In genomic region chr22:36619797-36620390, GRCh38 we compare ENCODE assay signal across 11 cellular contexts.
A peak's percentile ranks its signal among the peaks of the same experiment; 100 is the strongest.
DNase-seq lines count a peak whose midpoint lies in the region; TF ChIP-seq lines count a peak whose summit lies in the region.
"Had no signal": no experiment of that assay in that cellular context is flagged by ENCODE, and none has a peak within 500 bp of the region (broad histone marks: within the 10 kb centered on the region; RNA-seq: fewer than 3 reads in every experiment).

No MANE protein-coding gene starts in this region.

- 32% methylated on average over 8 of the region's 8 CpGs for WGBS in mammary epithelial cell (ENCODE audit: low coverage, missing lambda C conversion rate)

- no peak overlapping the region for H2AFZ ChIP-seq in mammary epithelial cell (ENCODE audit: low read depth, low read length)

- peak; percentile 6 for DNase-seq in mammary epithelial cell
- no peak for DNase-seq in MCF 10A (ENCODE audit: unreplicated experiment)
- DNase-seq in NCI-H82 treated with DMSO at 0.1 percent for 48 hours (lab: John Stamatoyannopoulos, UW; ENCODE audit: unreplicated experiment), result peak; percentile 99
- peak; percentile 5 for DNase-seq in epithelial cell of prostate (ENCODE audit: low read depth, low spot score)
- no peak for DNase-seq in mesenteric fat pad (ENCODE audit: low spot score)
- DNase-seq in GM13976 (ENCODE audit: low spot score), result no peak
- DNase-seq in stimulated activated CD4-positive, alpha-beta T cell treated with anti-CD3 and anti-CD28 coated beads, Interleukin-12 subunit alpha, Interleukin-12 subunit beta, amount 100 ng/mL, for 4 hours, result no peak
- DNase-seq: AML-193, GOT3, NCI-H187 treated with DMSO at 0.1 percent for 48 hours, SHP77 had no signal

- intact Hi-C loops in mammary epithelial cell (cut with micrococcal nuclease) (no loop called here), MCF 10A (cut with micrococcal nuclease) (no loop called here)

- BruUV-seq in mammary epithelial cell (replicated peaks; lab: Mats Ljungman, UMichigan) (no TSS peak), MCF 10A (replicated peaks; lab: Mats Ljungman, UMichigan) (no TSS peak)

- CTCF ChIA-PET in mammary epithelial cell (lab: Charles Lee; ENCODE audit: low non-redundant PET) (no interaction called here), MCF 10A (lab: Yijun Ruan, JAX) (no interaction called here)

- POLR2A ChIA-PET in MCF 10A (lab: Yijun Ruan, JAX), result no interaction called here

- no peak overlapping the region for H3K4me2 ChIP-seq in mammary epithelial cell (ENCODE audit: insufficient read depth, low read depth, low read length)

- no peaks in the 10 kb centered on the region for H3K4me1 ChIP-seq in mammary epithelial cell (ENCODE audit: insufficient read depth, low read length)

- no peaks in the 10 kb centered on the region for H3K79me2 ChIP-seq in mammary epithelial cell (ENCODE audit: insufficient read depth, low read length)

- peaks cover 49% of the 10 kb centered on the region for H3K27me3 Mint-ChIP-seq in MCF 10A (ENCODE audit: insufficient read depth, unreplicated experiment)

- no peaks in the 10 kb centered on the region for H3K4me1 Mint-ChIP-seq in MCF 10A (ENCODE audit: insufficient read depth, unreplicated experiment)

- H3K9me3 ChIP-seq in mammary epithelial cell (replicated peaks; ENCODE audit: insufficient read depth, low read length), result no peaks in the 10 kb centered on the region

- dilution Hi-C loops in mammary epithelial cell (cut with HindIII; ENCODE audit: low sequenced_read_pairs), result no loop called here

- H3K27ac ChIP-seq in mammary epithelial cell (ENCODE audit: insufficient read depth, low read depth, low read length) (no peak overlapping the region), epithelial cell of prostate (no peak overlapping the region)

- H3K36me3 ChIP-seq in mammary epithelial cell (ENCODE audit: insufficient read depth, low read length), result no peaks in the 10 kb centered on the region

- H3K27me3 ChIP-seq in mammary epithelial cell (ENCODE audit: insufficient read depth, low read length), result peaks cover 2% of the 10 kb centered on the region

- H3K4me3 Mint-ChIP-seq in MCF 10A (ENCODE audit: unreplicated experiment), result no peak overlapping the region

- H3K27ac Mint-ChIP-seq in MCF 10A (ENCODE audit: low read depth, unreplicated experiment), result no peak overlapping the region

- no peaks in the 10 kb centered on the region for H3K36me3 Mint-ChIP-seq in MCF 10A (ENCODE audit: insufficient read depth, unreplicated experiment)

- no peak for TF ChIP-seq CTCF in mammary epithelial cell (conservative IDR thresholded peaks at IDR 0.05 in 1 of 2, IDR thresholded peaks at IDR 0.05 in 1 of 2; ENCODE audit: extremely low read depth in 1 of 2, insufficient read depth in 1 of 2, low read depth in 1 of 2, low read length in 2 of 2)
- no peak for TF ChIP-seq CTCF in MCF 10A (IDR thresholded peaks at IDR 0.05; ENCODE audit: unreplicated experiment)
- TF ChIP-seq CTCF in GM13976 (IDR thresholded peaks at IDR 0.05; ENCODE audit: borderline replicate concordance, control extremely low read depth, extremely low read depth, insufficient read depth, missing control alignments), result no peak

- H3K4me3 ChIP-seq in mammary epithelial cell (replicated peaks in 1 of 3; ENCODE audit: insufficient read depth in 1 of 3, low read depth in 2 of 3, low read length in 3 of 3), result no peak overlapping the region

- in situ Hi-C loops in mammary epithelial cell (cut with MboI; ENCODE audit: low sequenced_read_pairs in 2 of 2), result no loop called here
- in situ Hi-C loops in GM13976 (cut with MboI; ENCODE audit: low sequenced_read_pairs, unreplicated experiment), result no loop called here

- H3K9me3 Mint-ChIP-seq in MCF 10A (ENCODE audit: unreplicated experiment), result no peaks in the 10 kb centered on the region

- no peaks in the 10 kb centered on the region for H4K20me1 ChIP-seq in mammary epithelial cell (ENCODE audit: insufficient read depth, low read length)

- no peak overlapping the region for H3K9ac ChIP-seq in mammary epithelial cell (ENCODE audit: insufficient read depth, low read length)

Comparison
In these comparisons a context has a peak if more than half of its experiments do, and no peak if none do; other contexts are left out.
1. DNase-seq: peak in mammary epithelial cell (single experiment), NCI-H82 treated with DMSO at 0.1 percent for 48 hours (single experiment) and epithelial cell of prostate (single experiment); none in MCF 10A (single experiment), mesenteric fat pad (single experiment), GM13976 (single experiment) and stimulated activated CD4-positive, alpha-beta T cell treated with anti-CD3 and anti-CD28 coated beads, Interleukin-12 subunit alpha, Interleukin-12 subunit beta, amount 100 ng/mL, for 4 hours (single experiment).